ENCODE assay signal across 1 cellular context in genomic region chr7:2711895-2712675, GRCh38.
A peak's percentile ranks its signal among the peaks of the same experiment; 100 is the strongest.
TF ChIP-seq lines count a peak whose summit lies in the region.

No MANE protein-coding gene starts in this region.

TF ChIP-seq in HepG2, 621 proteins besides CTCF, POLR2A, EP300 and RAD21:
- TF ChIP-seq ARID2 (CRISPR knock-in tag; IDR thresholded peaks at IDR 0.05; ENCODE audit: borderline replicate concordance), result no peak
- TF ChIP-seq ZNF33A (CRISPR knock-in tag; IDR thresholded peaks at IDR 0.05; ENCODE audit: borderline replicate concordance), result no peak
- TF ChIP-seq, protein P1, sequence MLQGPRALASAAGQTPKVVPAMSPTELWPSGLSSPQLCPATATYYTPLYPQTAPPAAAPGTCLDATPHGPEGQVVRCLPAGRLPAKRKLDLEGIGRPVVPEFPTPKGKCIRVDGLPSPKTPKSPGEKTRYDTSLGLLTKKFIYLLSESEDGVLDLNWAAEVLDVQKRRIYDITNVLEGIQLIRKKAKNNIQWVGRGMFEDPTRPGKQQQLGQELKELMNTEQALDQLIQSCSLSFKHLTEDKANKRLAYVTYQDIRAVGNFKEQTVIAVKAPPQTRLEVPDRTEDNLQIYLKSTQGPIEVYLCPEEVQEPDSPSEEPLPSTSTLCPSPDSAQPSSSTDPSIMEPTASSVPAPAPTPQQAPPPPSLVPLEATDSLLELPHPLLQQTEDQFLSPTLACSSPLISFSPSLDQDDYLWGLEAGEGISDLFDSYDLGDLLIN (CRISPR knock-in tag; IDR thresholded peaks at IDR 0.05; ENCODE audit: borderline replicate concordance), result no peak
- TF ChIP-seq KMT2B (CRISPR knock-in tag; IDR thresholded peaks at IDR 0.05), result no peak
- peak; percentile 93 for TF ChIP-seq ZBTB33 (CRISPR knock-in tag; IDR thresholded peaks at IDR 0.05)
- TF ChIP-seq ZNF367 (CRISPR knock-in tag; IDR thresholded peaks at IDR 0.05; ENCODE audit: borderline replicate concordance), result no peak
- TF ChIP-seq HOXA3 (CRISPR knock-in tag; IDR thresholded peaks at IDR 0.05), result no peak
- peak; percentile 77 for TF ChIP-seq AGO2 (optimal IDR thresholded peaks at IDR 0.05; ENCODE audit: low read depth, low read length)
- TF ChIP-seq, protein P2, sequence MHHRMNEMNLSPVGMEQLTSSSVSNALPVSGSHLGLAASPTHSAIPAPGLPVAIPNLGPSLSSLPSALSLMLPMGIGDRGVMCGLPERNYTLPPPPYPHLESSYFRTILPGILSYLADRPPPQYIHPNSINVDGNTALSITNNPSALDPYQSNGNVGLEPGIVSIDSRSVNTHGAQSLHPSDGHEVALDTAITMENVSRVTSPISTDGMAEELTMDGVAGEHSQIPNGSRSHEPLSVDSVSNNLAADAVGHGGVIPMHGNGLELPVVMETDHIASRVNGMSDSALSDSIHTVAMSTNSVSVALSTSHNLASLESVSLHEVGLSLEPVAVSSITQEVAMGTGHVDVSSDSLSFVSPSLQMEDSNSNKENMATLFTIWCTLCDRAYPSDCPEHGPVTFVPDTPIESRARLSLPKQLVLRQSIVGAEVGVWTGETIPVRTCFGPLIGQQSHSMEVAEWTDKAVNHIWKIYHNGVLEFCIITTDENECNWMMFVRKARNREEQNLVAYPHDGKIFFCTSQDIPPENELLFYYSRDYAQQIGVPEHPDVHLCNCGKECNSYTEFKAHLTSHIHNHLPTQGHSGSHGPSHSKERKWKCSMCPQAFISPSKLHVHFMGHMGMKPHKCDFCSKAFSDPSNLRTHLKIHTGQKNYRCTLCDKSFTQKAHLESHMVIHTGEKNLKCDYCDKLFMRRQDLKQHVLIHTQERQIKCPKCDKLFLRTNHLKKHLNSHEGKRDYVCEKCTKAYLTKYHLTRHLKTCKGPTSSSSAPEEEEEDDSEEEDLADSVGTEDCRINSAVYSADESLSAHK (CRISPR knock-in tag; IDR thresholded peaks at IDR 0.05; ENCODE audit: borderline replicate concordance), result no peak
- TF ChIP-seq POLR2G (IDR thresholded peaks at IDR 0.05; ENCODE audit: low read depth, low read length), result 0 out of 2 replicates have a peak, but pooled peaks have one; percentile 19
- TF ChIP-seq NFE2 (CRISPR knock-in tag; IDR thresholded peaks at IDR 0.05), result no peak
- TF ChIP-seq, protein P3, sequence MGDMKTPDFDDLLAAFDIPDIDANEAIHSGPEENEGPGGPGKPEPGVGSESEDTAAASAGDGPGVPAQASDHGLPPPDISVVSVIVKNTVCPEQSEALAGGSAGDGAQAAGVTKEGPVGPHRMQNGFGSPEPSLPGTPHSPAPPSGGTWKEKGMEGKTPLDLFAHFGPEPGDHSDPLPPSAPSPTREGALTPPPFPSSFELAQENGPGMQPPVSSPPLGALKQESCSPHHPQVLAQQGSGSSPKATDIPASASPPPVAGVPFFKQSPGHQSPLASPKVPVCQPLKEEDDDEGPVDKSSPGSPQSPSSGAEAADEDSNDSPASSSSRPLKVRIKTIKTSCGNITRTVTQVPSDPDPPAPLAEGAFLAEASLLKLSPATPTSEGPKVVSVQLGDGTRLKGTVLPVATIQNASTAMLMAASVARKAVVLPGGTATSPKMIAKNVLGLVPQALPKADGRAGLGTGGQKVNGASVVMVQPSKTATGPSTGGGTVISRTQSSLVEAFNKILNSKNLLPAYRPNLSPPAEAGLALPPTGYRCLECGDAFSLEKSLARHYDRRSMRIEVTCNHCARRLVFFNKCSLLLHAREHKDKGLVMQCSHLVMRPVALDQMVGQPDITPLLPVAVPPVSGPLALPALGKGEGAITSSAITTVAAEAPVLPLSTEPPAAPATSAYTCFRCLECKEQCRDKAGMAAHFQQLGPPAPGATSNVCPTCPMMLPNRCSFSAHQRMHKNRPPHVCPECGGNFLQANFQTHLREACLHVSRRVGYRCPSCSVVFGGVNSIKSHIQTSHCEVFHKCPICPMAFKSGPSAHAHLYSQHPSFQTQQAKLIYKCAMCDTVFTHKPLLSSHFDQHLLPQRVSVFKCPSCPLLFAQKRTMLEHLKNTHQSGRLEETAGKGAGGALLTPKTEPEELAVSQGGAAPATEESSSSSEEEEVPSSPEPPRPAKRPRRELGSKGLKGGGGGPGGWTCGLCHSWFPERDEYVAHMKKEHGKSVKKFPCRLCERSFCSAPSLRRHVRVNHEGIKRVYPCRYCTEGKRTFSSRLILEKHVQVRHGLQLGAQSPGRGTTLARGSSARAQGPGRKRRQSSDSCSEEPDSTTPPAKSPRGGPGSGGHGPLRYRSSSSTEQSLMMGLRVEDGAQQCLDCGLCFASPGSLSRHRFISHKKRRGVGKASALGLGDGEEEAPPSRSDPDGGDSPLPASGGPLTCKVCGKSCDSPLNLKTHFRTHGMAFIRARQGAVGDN (CRISPR knock-in tag; IDR thresholded peaks at IDR 0.05), result peak; percentile 10; the same call in 1 of the 2 replicates
- TF ChIP-seq PCBP2 (optimal IDR thresholded peaks at IDR 0.05; ENCODE audit: low read depth, low read length, poor library complexity, severe bottlenecking), result no peak
- no peak for TF ChIP-seq ZNF160 (CRISPR knock-in tag; IDR thresholded peaks at IDR 0.05)
- TF ChIP-seq, protein P4, sequence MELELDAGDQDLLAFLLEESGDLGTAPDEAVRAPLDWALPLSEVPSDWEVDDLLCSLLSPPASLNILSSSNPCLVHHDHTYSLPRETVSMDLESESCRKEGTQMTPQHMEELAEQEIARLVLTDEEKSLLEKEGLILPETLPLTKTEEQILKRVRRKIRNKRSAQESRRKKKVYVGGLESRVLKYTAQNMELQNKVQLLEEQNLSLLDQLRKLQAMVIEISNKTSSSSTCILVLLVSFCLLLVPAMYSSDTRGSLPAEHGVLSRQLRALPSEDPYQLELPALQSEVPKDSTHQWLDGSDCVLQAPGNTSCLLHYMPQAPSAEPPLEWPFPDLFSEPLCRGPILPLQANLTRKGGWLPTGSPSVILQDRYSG (CRISPR knock-in tag; IDR thresholded peaks at IDR 0.05), result no peak
- TF ChIP-seq ZNF446 (CRISPR knock-in tag; IDR thresholded peaks at IDR 0.05), result no peak
- no peak for TF ChIP-seq ZNF616 (CRISPR knock-in tag; IDR thresholded peaks at IDR 0.05; ENCODE audit: low read depth)
- no peak for TF ChIP-seq ZNF598 (CRISPR knock-in tag; IDR thresholded peaks at IDR 0.05; ENCODE audit: borderline replicate concordance)
- no peak for TF ChIP-seq ZNF766 (CRISPR knock-in tag; IDR thresholded peaks at IDR 0.05; ENCODE audit: borderline replicate concordance)
